Comparison of ENCODE assay signal across 23 cellular contexts in genomic region chr1:115408489-115409002, GRCh38.
DNase-seq lines count a peak whose midpoint lies in the region; ATAC-seq and TF ChIP-seq lines count a peak whose summit lies in the region.
"Had no signal": no experiment of that assay in that cellular context is flagged by ENCODE, and none has a peak within 500 bp of the region (broad histone marks: within the 10 kb centered on the region; RNA-seq: fewer than 3 reads in every experiment).

No MANE protein-coding gene starts in this region.

- no peaks in the 10 kb centered on the region for H3K36me3 ChIP-seq in WERI-Rb-1
- H3K36me3 ChIP-seq: BLaER1, HAP-1, Peyer's patch, SJSA1 had no signal

- ATAC-seq in left cardiac atrium (peak; percentile 80 to 88), HG03159 (IDR thresholded peaks at IDR 0.05; ENCODE audit: unreplicated experiment) (no peak), HG02884 (IDR thresholded peaks at IDR 0.05; ENCODE audit: unreplicated experiment) (no peak)

- no peak for TF ChIP-seq CTCF in WERI-Rb-1 (IDR thresholded peaks at IDR 0.05; ENCODE audit: low read depth, low read length)

- H3K27ac ChIP-seq in WERI-Rb-1 = no peak overlapping the region
- H3K27ac ChIP-seq: 22Rv1, BLaER1, GM23248, Peyer's patch, SJSA1 had no signal

- intact Hi-C loops in left cardiac atrium (cut with DNase I) (no loop called here), head of caudate nucleus (cut with DNase I) (no loop called here)

- no peak overlapping the region for H3K4me3 ChIP-seq in WERI-Rb-1 (ENCODE audit: low read depth, low read length)
- H3K4me3 ChIP-seq: BLaER1, GM23248, HAP-1, Peyer's patch, SJSA1 had no signal

- H3K27me3 ChIP-seq in WERI-Rb-1 (ENCODE audit: insufficient read depth, low read depth, severe bottlenecking) = no peaks in the 10 kb centered on the region
- H3K27me3 ChIP-seq: BLaER1, Peyer's patch, SJSA1 had no signal

- peaks cover 5% of the 10 kb centered on the region for H3K9me3 ChIP-seq in WERI-Rb-1 (ENCODE audit: severe bottlenecking)
- H3K9me3 ChIP-seq: Caco-2, HAP-1, Peyer's patch, SJSA1 had no signal

- DNase-seq in NCI-H2227 treated with DMSO at 0.1 percent for 48 hours (lab: John Stamatoyannopoulos, UW) = peak; percentile 13
- no peak for DNase-seq in NCI-H2227 (lab: John Stamatoyannopoulos, UW; ENCODE audit: unreplicated experiment)
- DNase-seq in WERI-Rb-1 = peak; percentile 73
- DNase-seq in left cardiac atrium = peak; percentile 44
- no peak for DNase-seq in head of caudate nucleus
- no peak for DNase-seq in NCI-H69 (lab: John Stamatoyannopoulos, UW)
- DNase-seq: ACHN; Caco-2; CD4-positive, alpha-beta T cell; DMS153; GM23248; MV-4-11; NCI-H1105 treated with DMSO at 0.1 percent for 48 hours; NCI-H2029 treated with DMSO at 0.1 percent for 48 hours; NCI-H2171; NCI-H446; Peyer's patch had no signal

Comparison
In these comparisons a context has a peak if more than half of its experiments do, and no peak if none do; other contexts are left out.
1. DNase-seq: peak in NCI-H2227 treated with DMSO at 0.1 percent for 48 hours (single experiment), WERI-Rb-1 (single experiment) and left cardiac atrium (single experiment); none in NCI-H2227 (single experiment), head of caudate nucleus (0 of 42) and NCI-H69 (single experiment).
2. ATAC-seq: peak in left cardiac atrium (2 of 2); none in HG03159 (single experiment) and HG02884 (single experiment).